ENCODE assay signal across 1 cellular context in genomic region chr1:23816932-23817331, GRCh38.
A peak's percentile ranks its signal among the peaks of the same experiment; 100 is the strongest.
TF ChIP-seq lines count a peak whose summit lies in the region.

No MANE protein-coding gene starts in this region.

TF ChIP-seq in GM12878, 131 proteins besides CTCF, POLR2A, EP300 and RAD21:
- TF ChIP-seq ZBTB4 (CRISPR knock-in tag; IDR thresholded peaks at IDR 0.05): no peak
- no peak for TF ChIP-seq RFX5 (IDR thresholded peaks at IDR 0.05; ENCODE audit: low read depth, low read length)
- TF ChIP-seq RUNX3 (IDR thresholded peaks at IDR 0.05; ENCODE audit: low read length): peak; percentile 16; the same call in 1 of the 2 replicates
- peak; percentile 4; the same call in 1 of the 2 replicates for TF ChIP-seq SPI1 (IDR thresholded peaks at IDR 0.05; ENCODE audit: borderline replicate concordance, insufficient read depth, low read depth, low read length)
- TF ChIP-seq NR2F1 (conservative IDR thresholded peaks at IDR 0.05): no peak
